ENCODE assay signal across 1 cellular context in genomic region chr11:61264371-61264770, GRCh38.
TF ChIP-seq lines count a peak whose summit lies in the region.

No MANE protein-coding gene starts in this region.

TF ChIP-seq in HepG2, 621 proteins besides CTCF, POLR2A, EP300 and RAD21:
- no peak for TF ChIP-seq SMYD3 (CRISPR knock-in tag; IDR thresholded peaks at IDR 0.05)
